ENCODE assay signal across 1 cellular context in the genomic region with DNA sequence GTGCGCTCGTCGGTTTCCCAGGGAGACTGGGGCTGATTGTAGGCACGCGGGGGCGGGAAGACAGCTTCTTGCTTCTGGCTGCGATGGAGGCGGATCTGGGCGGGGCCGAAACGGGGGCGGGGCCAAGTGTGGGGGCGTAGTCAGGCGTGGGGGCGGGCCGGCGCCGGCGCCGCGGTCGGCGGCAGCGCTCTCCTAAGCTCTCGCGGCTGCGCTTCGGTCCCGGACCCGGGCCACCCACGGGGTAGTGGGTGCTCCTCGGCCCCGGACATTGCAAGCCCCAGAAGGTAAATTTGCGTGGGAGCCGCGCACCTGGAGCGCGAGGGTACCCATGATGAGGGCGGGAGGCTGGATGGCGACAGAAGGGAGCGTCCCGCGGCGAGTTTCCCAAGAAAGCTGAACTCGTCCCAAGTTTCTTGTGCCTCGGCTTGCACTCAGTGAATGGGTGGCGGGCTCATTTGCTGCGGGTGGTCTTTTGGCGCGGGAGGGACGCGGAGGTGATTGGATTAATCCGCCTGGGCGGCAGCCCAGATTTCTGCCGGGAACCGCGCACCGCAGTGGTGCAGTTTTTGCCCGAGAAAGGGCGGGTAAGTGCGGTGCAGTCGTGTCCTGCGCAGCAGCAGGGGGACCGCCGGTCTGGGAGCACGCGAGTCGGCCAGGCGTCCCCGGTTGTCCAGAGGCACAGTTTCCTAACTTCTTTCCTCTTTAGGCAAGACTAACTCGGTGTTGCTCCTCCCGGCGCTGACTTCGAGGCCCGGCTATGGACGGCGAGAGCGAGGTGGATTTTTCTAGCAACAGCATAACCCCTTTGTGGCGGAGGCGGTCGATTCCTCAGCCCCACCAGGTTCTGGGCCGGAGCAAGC.
TF ChIP-seq lines count a peak whose summit lies in the region.

A gene with protein sequence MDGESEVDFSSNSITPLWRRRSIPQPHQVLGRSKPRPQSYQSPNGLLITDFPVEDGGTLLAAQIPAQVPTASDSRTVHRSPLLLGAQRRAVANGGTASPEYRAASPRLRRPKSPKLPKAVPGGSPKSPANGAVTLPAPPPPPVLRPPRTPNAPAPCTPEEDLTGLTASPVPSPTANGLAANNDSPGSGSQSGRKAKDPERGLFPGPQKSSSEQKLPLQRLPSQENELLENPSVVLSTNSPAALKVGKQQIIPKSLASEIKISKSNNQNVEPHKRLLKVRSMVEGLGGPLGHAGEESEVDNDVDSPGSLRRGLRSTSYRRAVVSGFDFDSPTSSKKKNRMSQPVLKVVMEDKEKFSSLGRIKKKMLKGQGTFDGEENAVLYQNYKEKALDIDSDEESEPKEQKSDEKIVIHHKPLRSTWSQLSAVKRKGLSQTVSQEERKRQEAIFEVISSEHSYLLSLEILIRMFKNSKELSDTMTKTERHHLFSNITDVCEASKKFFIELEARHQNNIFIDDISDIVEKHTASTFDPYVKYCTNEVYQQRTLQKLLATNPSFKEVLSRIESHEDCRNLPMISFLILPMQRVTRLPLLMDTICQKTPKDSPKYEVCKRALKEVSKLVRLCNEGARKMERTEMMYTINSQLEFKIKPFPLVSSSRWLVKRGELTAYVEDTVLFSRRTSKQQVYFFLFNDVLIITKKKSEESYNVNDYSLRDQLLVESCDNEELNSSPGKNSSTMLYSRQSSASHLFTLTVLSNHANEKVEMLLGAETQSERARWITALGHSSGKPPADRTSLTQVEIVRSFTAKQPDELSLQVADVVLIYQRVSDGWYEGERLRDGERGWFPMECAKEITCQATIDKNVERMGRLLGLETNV (plus strand): TSS at position 155 of the 860 bp plus-strand sequence. CDS start 603 bp downstream, at position 758.

TF ChIP-seq in HepG2, 621 proteins besides CTCF, POLR2A, EP300 and RAD21 (continued from another document and continues in another):
- TF ChIP-seq FOXA3 (CRISPR knock-in tag; IDR thresholded peaks at IDR 0.05) (no peak), ZMYM4 (CRISPR knock-in tag; IDR thresholded peaks at IDR 0.05) (peak; percentile 16; the same call in 1 of the 2 replicates), ZNF296 (CRISPR knock-in tag; conservative IDR thresholded peaks at IDR 0.05) (no peak), HMG20B (CRISPR knock-in tag; conservative IDR thresholded peaks at IDR 0.05) (no peak), ZNF44 (CRISPR knock-in tag; IDR thresholded peaks at IDR 0.05) (no peak), ZNF432 (CRISPR knock-in tag; IDR thresholded peaks at IDR 0.05; ENCODE audit: borderline replicate concordance) (no peak), MAZ (IDR thresholded peaks at IDR 0.05; ENCODE audit: borderline replicate concordance, low read depth, low read length) (no peak), MAZ (CRISPR knock-in tag; IDR thresholded peaks at IDR 0.05; ENCODE audit: low read depth) (0 out of 2 replicates have a peak, but pooled peaks have one; percentile 47), ZSCAN12 (CRISPR knock-in tag; IDR thresholded peaks at IDR 0.05) (no peak), ZNF607 (CRISPR knock-in tag; IDR thresholded peaks at IDR 0.05; ENCODE audit: borderline replicate concordance) (no peak; the same call in 1 of the 2 replicates), LCORL (IDR thresholded peaks at IDR 0.05) (no peak), LCORL (CRISPR knock-in tag; IDR thresholded peaks at IDR 0.05) (no peak), ZNF703 (CRISPR knock-in tag; IDR thresholded peaks at IDR 0.05; ENCODE audit: borderline replicate concordance) (0 out of 2 replicates have a peak, but pooled peaks have one; percentile 65), HOXA9 (CRISPR knock-in tag; IDR thresholded peaks at IDR 0.05; ENCODE audit: borderline replicate concordance) (no peak), NR2C2 (CRISPR knock-in tag; IDR thresholded peaks at IDR 0.05; ENCODE audit: borderline replicate concordance) (no peak), ZNF577 (CRISPR knock-in tag; IDR thresholded peaks at IDR 0.05; ENCODE audit: borderline replicate concordance, low read depth) (0 out of 2 replicates have a peak, but pooled peaks have one; percentile 16), YEATS4 (CRISPR knock-in tag; IDR thresholded peaks at IDR 0.05; ENCODE audit: borderline replicate concordance) (0 out of 2 replicates have a peak, but pooled peaks have one; percentile 23), ZNF431 (CRISPR knock-in tag; IDR thresholded peaks at IDR 0.05; ENCODE audit: borderline replicate concordance, low read depth) (no peak), HNRNPLL (IDR thresholded peaks at IDR 0.05; ENCODE audit: low read depth, low read length, poor library complexity, severe bottlenecking) (peak; percentile 78), FOSL2 (CRISPR knock-in tag; IDR thresholded peaks at IDR 0.05) (no peak), ZNF20 (CRISPR knock-in tag; IDR thresholded peaks at IDR 0.05) (no peak), ZNF678 (CRISPR knock-in tag; IDR thresholded peaks at IDR 0.05) (no peak), MXI1 (IDR thresholded peaks at IDR 0.05; ENCODE audit: borderline replicate concordance, low read depth, low read length) (no peak), HNRNPK (IDR thresholded peaks at IDR 0.05; ENCODE audit: low read depth, low read length, poor library complexity, severe bottlenecking) (no peak), ZMYM3 (CRISPR knock-in tag; IDR thresholded peaks at IDR 0.05) (no peak), FOXO1 (CRISPR knock-in tag; IDR thresholded peaks at IDR 0.05) (no peak), PHF21A (CRISPR knock-in tag; IDR thresholded peaks at IDR 0.05) (peak; percentile 28; the same call in 1 of the 2 replicates), BRCA1 (CRISPR knock-in tag; IDR thresholded peaks at IDR 0.05) (no peak), SALL2 (CRISPR knock-in tag; IDR thresholded peaks at IDR 0.05) (no peak), MTF2 (CRISPR knock-in tag; IDR thresholded peaks at IDR 0.05; ENCODE audit: borderline replicate concordance) (peak; percentile 70; the same call in 1 of the 2 replicates), TAF1 (CRISPR knock-in tag; IDR thresholded peaks at IDR 0.05) (peak; percentile 39; the same call in 1 of the 2 replicates), RCOR2 (CRISPR knock-in tag; IDR thresholded peaks at IDR 0.05) (no peak), KLF6 (CRISPR knock-in tag; IDR thresholded peaks at IDR 0.05) (no peak), KLF9 (CRISPR knock-in tag; IDR thresholded peaks at IDR 0.05; ENCODE audit: low read depth) (no peak)
- TF ChIP-seq, protein P1, sequence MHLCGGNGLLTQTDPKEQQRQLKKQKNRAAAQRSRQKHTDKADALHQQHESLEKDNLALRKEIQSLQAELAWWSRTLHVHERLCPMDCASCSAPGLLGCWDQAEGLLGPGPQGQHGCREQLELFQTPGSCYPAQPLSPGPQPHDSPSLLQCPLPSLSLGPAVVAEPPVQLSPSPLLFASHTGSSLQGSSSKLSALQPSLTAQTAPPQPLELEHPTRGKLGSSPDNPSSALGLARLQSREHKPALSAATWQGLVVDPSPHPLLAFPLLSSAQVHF (CRISPR knock-in tag; IDR thresholded peaks at IDR 0.05) = no peak
- TF ChIP-seq, protein P2, sequence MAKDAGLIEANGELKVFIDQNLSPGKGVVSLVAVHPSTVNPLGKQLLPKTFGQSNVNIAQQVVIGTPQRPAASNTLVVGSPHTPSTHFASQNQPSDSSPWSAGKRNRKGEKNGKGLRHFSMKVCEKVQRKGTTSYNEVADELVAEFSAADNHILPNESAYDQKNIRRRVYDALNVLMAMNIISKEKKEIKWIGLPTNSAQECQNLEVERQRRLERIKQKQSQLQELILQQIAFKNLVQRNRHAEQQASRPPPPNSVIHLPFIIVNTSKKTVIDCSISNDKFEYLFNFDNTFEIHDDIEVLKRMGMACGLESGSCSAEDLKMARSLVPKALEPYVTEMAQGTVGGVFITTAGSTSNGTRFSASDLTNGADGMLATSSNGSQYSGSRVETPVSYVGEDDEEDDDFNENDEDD (CRISPR knock-in tag; IDR thresholded peaks at IDR 0.05; ENCODE audit: borderline replicate concordance) = peak; percentile 36; the same call in 1 of the 2 replicates
- TF ChIP-seq, protein P3, sequence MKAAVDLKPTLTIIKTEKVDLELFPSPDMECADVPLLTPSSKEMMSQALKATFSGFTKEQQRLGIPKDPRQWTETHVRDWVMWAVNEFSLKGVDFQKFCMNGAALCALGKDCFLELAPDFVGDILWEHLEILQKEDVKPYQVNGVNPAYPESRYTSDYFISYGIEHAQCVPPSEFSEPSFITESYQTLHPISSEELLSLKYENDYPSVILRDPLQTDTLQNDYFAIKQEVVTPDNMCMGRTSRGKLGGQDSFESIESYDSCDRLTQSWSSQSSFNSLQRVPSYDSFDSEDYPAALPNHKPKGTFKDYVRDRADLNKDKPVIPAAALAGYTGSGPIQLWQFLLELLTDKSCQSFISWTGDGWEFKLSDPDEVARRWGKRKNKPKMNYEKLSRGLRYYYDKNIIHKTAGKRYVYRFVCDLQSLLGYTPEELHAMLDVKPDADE (CRISPR knock-in tag; IDR thresholded peaks at IDR 0.05) = no peak
- TF ChIP-seq, protein P4, sequence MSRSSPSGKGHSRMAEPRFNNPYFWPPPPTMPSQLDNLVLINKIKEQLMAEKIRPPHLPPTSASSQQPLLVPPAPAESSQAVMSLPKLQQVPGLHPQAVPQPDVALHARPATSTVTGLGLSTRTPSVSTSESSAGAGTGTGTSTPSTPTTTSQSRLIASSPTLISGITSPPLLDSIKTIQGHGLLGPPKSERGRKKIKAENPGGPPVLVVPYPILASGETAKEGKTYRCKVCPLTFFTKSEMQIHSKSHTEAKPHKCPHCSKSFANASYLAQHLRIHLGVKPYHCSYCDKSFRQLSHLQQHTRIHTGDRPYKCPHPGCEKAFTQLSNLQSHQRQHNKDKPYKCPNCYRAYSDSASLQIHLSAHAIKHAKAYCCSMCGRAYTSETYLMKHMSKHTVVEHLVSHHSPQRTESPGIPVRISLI (CRISPR knock-in tag; IDR thresholded peaks at IDR 0.05; ENCODE audit: borderline replicate concordance) = no peak
- TF ChIP-seq, protein P5, sequence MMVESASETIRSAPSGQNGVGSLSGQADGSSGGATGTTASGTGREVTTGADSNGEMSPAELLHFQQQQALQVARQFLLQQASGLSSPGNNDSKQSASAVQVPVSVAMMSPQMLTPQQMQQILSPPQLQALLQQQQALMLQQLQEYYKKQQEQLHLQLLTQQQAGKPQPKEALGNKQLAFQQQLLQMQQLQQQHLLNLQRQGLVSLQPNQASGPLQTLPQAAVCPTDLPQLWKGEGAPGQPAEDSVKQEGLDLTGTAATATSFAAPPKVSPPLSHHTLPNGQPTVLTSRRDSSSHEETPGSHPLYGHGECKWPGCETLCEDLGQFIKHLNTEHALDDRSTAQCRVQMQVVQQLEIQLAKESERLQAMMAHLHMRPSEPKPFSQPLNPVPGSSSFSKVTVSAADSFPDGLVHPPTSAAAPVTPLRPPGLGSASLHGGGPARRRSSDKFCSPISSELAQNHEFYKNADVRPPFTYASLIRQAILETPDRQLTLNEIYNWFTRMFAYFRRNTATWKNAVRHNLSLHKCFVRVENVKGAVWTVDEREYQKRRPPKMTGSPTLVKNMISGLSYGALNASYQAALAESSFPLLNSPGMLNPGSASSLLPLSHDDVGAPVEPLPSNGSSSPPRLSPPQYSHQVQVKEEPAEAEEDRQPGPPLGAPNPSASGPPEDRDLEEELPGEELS (CRISPR knock-in tag; IDR thresholded peaks at IDR 0.05) = no peak
- TF ChIP-seq, protein P6, sequence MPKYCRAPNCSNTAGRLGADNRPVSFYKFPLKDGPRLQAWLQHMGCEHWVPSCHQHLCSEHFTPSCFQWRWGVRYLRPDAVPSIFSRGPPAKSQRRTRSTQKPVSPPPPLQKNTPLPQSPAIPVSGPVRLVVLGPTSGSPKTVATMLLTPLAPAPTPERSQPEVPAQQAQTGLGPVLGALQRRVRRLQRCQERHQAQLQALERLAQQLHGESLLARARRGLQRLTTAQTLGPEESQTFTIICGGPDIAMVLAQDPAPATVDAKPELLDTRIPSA (CRISPR knock-in tag; IDR thresholded peaks at IDR 0.05; ENCODE audit: borderline replicate concordance) = no peak
- TF ChIP-seq, protein P7, sequence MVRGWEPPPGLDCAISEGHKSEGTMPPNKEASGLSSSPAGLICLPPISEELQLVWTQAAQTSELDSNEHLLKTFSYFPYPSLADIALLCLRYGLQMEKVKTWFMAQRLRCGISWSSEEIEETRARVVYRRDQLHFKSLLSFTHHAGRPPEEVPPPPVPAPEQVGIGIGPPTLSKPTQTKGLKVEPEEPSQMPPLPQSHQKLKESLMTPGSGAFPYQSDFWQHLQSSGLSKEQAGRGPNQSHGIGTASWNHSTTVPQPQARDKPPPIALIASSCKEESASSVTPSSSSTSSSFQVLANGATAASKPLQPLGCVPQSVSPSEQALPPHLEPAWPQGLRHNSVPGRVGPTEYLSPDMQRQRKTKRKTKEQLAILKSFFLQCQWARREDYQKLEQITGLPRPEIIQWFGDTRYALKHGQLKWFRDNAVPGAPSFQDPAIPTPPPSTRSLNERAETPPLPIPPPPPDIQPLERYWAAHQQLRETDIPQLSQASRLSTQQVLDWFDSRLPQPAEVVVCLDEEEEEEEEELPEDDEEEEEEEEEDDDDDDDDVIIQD (CRISPR knock-in tag; IDR thresholded peaks at IDR 0.05; ENCODE audit: low read depth) = no peak
- TF ChIP-seq, protein P8, sequence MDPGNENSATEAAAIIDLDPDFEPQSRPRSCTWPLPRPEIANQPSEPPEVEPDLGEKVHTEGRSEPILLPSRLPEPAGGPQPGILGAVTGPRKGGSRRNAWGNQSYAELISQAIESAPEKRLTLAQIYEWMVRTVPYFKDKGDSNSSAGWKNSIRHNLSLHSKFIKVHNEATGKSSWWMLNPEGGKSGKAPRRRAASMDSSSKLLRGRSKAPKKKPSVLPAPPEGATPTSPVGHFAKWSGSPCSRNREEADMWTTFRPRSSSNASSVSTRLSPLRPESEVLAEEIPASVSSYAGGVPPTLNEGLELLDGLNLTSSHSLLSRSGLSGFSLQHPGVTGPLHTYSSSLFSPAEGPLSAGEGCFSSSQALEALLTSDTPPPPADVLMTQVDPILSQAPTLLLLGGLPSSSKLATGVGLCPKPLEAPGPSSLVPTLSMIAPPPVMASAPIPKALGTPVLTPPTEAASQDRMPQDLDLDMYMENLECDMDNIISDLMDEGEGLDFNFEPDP (CRISPR knock-in tag; conservative IDR thresholded peaks at IDR 0.05) = no peak
- TF ChIP-seq, protein P9, sequence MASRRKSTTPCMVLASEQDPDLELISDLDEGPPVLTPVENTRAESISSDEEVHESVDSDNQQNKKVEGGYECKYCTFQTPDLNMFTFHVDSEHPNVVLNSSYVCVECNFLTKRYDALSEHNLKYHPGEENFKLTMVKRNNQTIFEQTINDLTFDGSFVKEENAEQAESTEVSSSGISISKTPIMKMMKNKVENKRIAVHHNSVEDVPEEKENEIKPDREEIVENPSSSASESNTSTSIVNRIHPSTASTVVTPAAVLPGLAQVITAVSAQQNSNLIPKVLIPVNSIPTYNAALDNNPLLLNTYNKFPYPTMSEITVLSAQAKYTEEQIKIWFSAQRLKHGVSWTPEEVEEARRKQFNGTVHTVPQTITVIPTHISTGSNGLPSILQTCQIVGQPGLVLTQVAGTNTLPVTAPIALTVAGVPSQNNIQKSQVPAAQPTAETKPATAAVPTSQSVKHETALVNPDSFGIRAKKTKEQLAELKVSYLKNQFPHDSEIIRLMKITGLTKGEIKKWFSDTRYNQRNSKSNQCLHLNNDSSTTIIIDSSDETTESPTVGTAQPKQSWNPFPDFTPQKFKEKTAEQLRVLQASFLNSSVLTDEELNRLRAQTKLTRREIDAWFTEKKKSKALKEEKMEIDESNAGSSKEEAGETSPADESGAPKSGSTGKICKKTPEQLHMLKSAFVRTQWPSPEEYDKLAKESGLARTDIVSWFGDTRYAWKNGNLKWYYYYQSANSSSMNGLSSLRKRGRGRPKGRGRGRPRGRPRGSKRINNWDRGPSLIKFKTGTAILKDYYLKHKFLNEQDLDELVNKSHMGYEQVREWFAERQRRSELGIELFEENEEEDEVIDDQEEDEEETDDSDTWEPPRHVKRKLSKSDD (CRISPR knock-in tag; IDR thresholded peaks at IDR 0.05; ENCODE audit: low read depth) = 0 out of 2 replicates have a peak, but pooled peaks have one; percentile 20
- TF ChIP-seq, protein P10, sequence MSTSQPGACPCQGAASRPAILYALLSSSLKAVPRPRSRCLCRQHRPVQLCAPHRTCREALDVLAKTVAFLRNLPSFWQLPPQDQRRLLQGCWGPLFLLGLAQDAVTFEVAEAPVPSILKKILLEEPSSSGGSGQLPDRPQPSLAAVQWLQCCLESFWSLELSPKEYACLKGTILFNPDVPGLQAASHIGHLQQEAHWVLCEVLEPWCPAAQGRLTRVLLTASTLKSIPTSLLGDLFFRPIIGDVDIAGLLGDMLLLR (CRISPR knock-in tag; IDR thresholded peaks at IDR 0.05) = no peak
